ENCODE assay signal across 26 cellular contexts in the genomic region with DNA sequence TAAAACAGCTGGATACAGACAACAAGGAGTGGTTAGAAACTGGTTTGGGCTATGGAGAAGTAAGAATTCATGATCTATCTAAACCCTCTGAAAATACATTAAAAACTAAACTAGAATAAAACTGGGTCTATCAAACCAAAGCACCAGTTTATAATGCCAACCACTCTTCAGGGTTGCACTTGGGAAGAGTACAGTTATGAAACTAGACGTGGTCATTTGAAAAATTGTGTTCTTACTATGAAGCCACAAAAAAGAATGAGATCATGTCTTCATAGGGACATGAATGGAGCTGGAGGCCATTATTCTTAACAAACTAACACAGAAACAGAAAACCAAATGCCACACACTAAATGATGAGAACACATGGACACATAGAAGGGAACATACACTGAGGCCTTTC.
DNase-seq lines count a peak whose midpoint lies in the region; ATAC-seq, FAIRE-seq and TF ChIP-seq lines count a peak whose summit lies in the region.
"Had no signal": no experiment of that assay in that cellular context is flagged by ENCODE, and none has a peak within 500 bp of the region (broad histone marks: within the 10 kb centered on the region; RNA-seq: fewer than 3 reads in every experiment).

No MANE protein-coding gene starts in this region.

- peak; percentile 69 for ATAC-seq in stimulated activated naive CD8-positive, alpha-beta T cell treated with anti-CD3 and anti-CD28 coated beads, Interleukin-15, amount 100 ng/mL, for 72 hours
- ATAC-seq in stimulated activated naive CD8-positive, alpha-beta T cell treated with anti-CD3 and anti-CD28 coated beads, Interleukin-15, Interleukin-2, amounts not matched to agents 100 U/mL and 50 U/mL, for 24 hours, result no peak
- ATAC-seq in GM12878, result no peak
- peak; percentile 65 for ATAC-seq in stimulated activated effector memory CD8-positive, alpha-beta T cell treated with anti-CD3 and anti-CD28 coated beads, Interleukin-12 subunit alpha, Interleukin-12 subunit beta, amount 100 ng/mL, for 72 hours

- RAD21 ChIA-PET in GM12878 (lab: Charles Lee; ENCODE audit: unreplicated experiment), result no interaction called here

- no peaks in the 10 kb centered on the region for H3K4me1 Mint-ChIP-seq in stimulated activated naive CD8-positive, alpha-beta T cell treated with anti-CD3 and anti-CD28 coated beads, Interleukin-15, amount 100 ng/mL, for 72 hours
- peaks cover 5% of the 10 kb centered on the region for H3K4me1 Mint-ChIP-seq in stimulated activated effector memory CD8-positive, alpha-beta T cell treated with anti-CD3 and anti-CD28 coated beads, Interleukin-12 subunit alpha, Interleukin-12 subunit beta, amount 100 ng/mL, for 72 hours
- H3K4me1 Mint-ChIP-seq: CD14-positive monocyte; CD4-positive, alpha-beta memory T cell; CD4-positive, CD25-positive, alpha-beta regulatory T cell; CD8-positive, alpha-beta memory T cell had no signal

- no peak overlapping the region for H3K4me3 Mint-ChIP-seq in stimulated activated naive CD8-positive, alpha-beta T cell treated with anti-CD3 and anti-CD28 coated beads, Interleukin-15, amount 100 ng/mL, for 72 hours
- H3K4me3 Mint-ChIP-seq in stimulated activated effector memory CD8-positive, alpha-beta T cell treated with anti-CD3 and anti-CD28 coated beads, Interleukin-12 subunit alpha, Interleukin-12 subunit beta, amount 100 ng/mL, for 72 hours, result no peak overlapping the region
- H3K4me3 Mint-ChIP-seq: CD14-positive monocyte; CD4-positive, alpha-beta memory T cell; CD4-positive, CD25-positive, alpha-beta regulatory T cell; CD8-positive, alpha-beta memory T cell had no signal

- no peak for TF ChIP-seq CTCF in GM12878 (IDR thresholded peaks at IDR 0.05 in 2 of 3, conservative IDR thresholded peaks at IDR 0.05 in 1 of 3; ENCODE audit: control insufficient read depth in 2 of 3, extremely low read depth in 1 of 3, insufficient read depth in 1 of 3, low read depth in 3 of 3, low read length in 3 of 3)

- H3K79me2 ChIP-seq in GM12878 (ENCODE audit: control insufficient read depth, insufficient read depth, low read length), result no peaks in the 10 kb centered on the region

- in situ Hi-C loops in GM12878 (cut with MboI), result no loop called here

- H3K4me3 ChIP-seq in GM12878, result no peak overlapping the region
- H3K4me3 ChIP-seq: BLaER1 had no signal

- peaks cover 0 to 5% of the 10 kb centered on the region in 2 donors for H3K9me3 Mint-ChIP-seq in stimulated activated naive CD8-positive, alpha-beta T cell treated with anti-CD3 and anti-CD28 coated beads, Interleukin-15, amount 100 ng/mL, for 72 hours
- no peaks in the 10 kb centered on the region for H3K9me3 Mint-ChIP-seq in stimulated activated effector memory CD8-positive, alpha-beta T cell treated with anti-CD3 and anti-CD28 coated beads, Interleukin-12 subunit alpha, Interleukin-12 subunit beta, amount 100 ng/mL, for 72 hours
- H3K9me3 Mint-ChIP-seq: CD4-positive, alpha-beta memory T cell; CD8-positive, alpha-beta memory T cell had no signal

- H4K20me1 ChIP-seq in GM12878 (ENCODE audit: control insufficient read depth, insufficient read depth), result no peaks in the 10 kb centered on the region
- H4K20me1 ChIP-seq: BLaER1 had no signal

- H3K4me1 ChIP-seq in GM12878 (ENCODE audit: control insufficient read depth, insufficient read depth, low read length), result no peaks in the 10 kb centered on the region
- H3K4me1 ChIP-seq: BLaER1 had no signal

- H3K9me3 ChIP-seq in GM12878 (replicated peaks; ENCODE audit: control insufficient read depth, insufficient read depth, low read length), result no peaks in the 10 kb centered on the region
- H3K9me3 ChIP-seq: BLaER1 had no signal

- no peaks in the 10 kb centered on the region for H3K36me3 Mint-ChIP-seq in stimulated activated effector memory CD8-positive, alpha-beta T cell treated with anti-CD3 and anti-CD28 coated beads, Interleukin-12 subunit alpha, Interleukin-12 subunit beta, amount 100 ng/mL, for 72 hours
- H3K36me3 Mint-ChIP-seq: CD14-positive monocyte; CD4-positive, alpha-beta memory T cell; CD4-positive, CD25-positive, alpha-beta regulatory T cell; CD8-positive, alpha-beta memory T cell had no signal

- POLR2A ChIA-PET in GM12878 (lab: Charles Lee), result no interaction called here

- H2AFZ ChIP-seq in GM12878 (ENCODE audit: control insufficient read depth, low read depth, low read length), result no peak overlapping the region

- peaks cover 7% of the 10 kb centered on the region for H3K27me3 Mint-ChIP-seq in stimulated activated naive CD8-positive, alpha-beta T cell treated with anti-CD3 and anti-CD28 coated beads, Interleukin-15, amount 100 ng/mL, for 72 hours
- H3K27me3 Mint-ChIP-seq: CD4-positive, CD25-positive, alpha-beta regulatory T cell had no signal

- no peaks in the 10 kb centered on the region for H3K27me3 ChIP-seq in GM12878 (replicated peaks in 1 of 2; ENCODE audit: control insufficient read depth in 2 of 2, insufficient read depth in 2 of 2, low read length in 1 of 2)
- H3K27me3 ChIP-seq: BE2C, BLaER1 had no signal

- no peak overlapping the region for H3K27ac ChIP-seq in GM12878 (ENCODE audit: control insufficient read depth, insufficient read depth)
- H3K27ac ChIP-seq: BLaER1 had no signal

- no peak for TF ChIP-seq RAD21 in GM12878 (IDR thresholded peaks at IDR 0.05; ENCODE audit: insufficient read depth, low read depth, low read length)

- no TSS peak for BruUV-seq in GM12878 (replicated peaks; lab: Mats Ljungman, UMichigan)

- CTCF ChIA-PET in GM12878 (lab: Yijun Ruan, JAX), result no interaction called here

- H3K27ac Mint-ChIP-seq in stimulated activated naive CD8-positive, alpha-beta T cell treated with anti-CD3 and anti-CD28 coated beads, Interleukin-15, amount 100 ng/mL, for 72 hours, result no peak overlapping the region
- H3K27ac Mint-ChIP-seq in stimulated activated effector memory CD8-positive, alpha-beta T cell treated with anti-CD3 and anti-CD28 coated beads, Interleukin-12 subunit alpha, Interleukin-12 subunit beta, amount 100 ng/mL, for 72 hours, result no peak overlapping the region
- H3K27ac Mint-ChIP-seq: CD14-positive monocyte; CD4-positive, CD25-positive, alpha-beta regulatory T cell; CD8-positive, alpha-beta memory T cell had no signal

- intact Hi-C loops in GM12878 (cut with micrococcal nuclease; ENCODE audit: unreplicated experiment), result no loop called here

- DNase-seq in stimulated activated naive CD8-positive, alpha-beta T cell treated with anti-CD3 and anti-CD28 coated beads, Interleukin-15, amount 100 ng/mL, for 72 hours, result no peak
- no peak for DNase-seq in stimulated activated naive CD8-positive, alpha-beta T cell treated with anti-CD3 and anti-CD28 coated beads, Interleukin-15, Interleukin-2, amounts not matched to agents 100 U/mL and 50 U/mL, for 24 hours
- DNase-seq in GM12878 (ENCODE audit: low read depth, low spot score), result no peak
- no peak for DNase-seq in stimulated activated effector memory CD8-positive, alpha-beta T cell treated with anti-CD3 and anti-CD28 coated beads, Interleukin-12 subunit alpha, Interleukin-12 subunit beta, amount 100 ng/mL, for 72 hours (ENCODE audit: low spot score in 2 of 2)
- DNase-seq in SW 1271 (lab: John Stamatoyannopoulos, UW), result no peak
- no peak for DNase-seq in glomerular visceral epithelial cell (ENCODE audit: extremely low spot score)
- DNase-seq: 8988T; ACHN; BE2C; C1 segment of cervical spinal cord; CD4-positive, alpha-beta memory T cell; CD4-positive, CD25-positive, alpha-beta regulatory T cell; CD8-positive, alpha-beta memory T cell; COR-L47; DMS 273 treated with DMSO at 0.1 percent for 48 hours; DMS153; DMS53; DMS79; DND-41; EL; GDM1 had no signal

- no peak overlapping the region for H3K4me2 ChIP-seq in GM12878 (ENCODE audit: control insufficient read depth, insufficient read depth)
- H3K4me2 ChIP-seq: BLaER1 had no signal

- H3K36me3 ChIP-seq in GM12878 (ENCODE audit: control insufficient read depth in 2 of 2, insufficient read depth in 2 of 2, low read length in 1 of 2), result no peaks in the 10 kb centered on the region
- H3K36me3 ChIP-seq: BE2C, BLaER1 had no signal

- TF ChIP-seq POLR2A in GM12878 (IDR thresholded peaks at IDR 0.05; ENCODE audit: low read depth, low read length), result no peak

- no peak overlapping the region for H3K9ac ChIP-seq in GM12878 (ENCODE audit: control insufficient read depth, insufficient read depth, low read length)
- H3K9ac ChIP-seq: BLaER1 had no signal

- WGBS in GM12878 (ENCODE audit: insufficient coverage, insufficient replicate concordance, low lambda C conversion rate, missing lambda C conversion rate), result 0% methylated on average over 1 of the region's 1 CpG

- no peak for TF ChIP-seq EP300 in GM12878 (IDR thresholded peaks at IDR 0.05; ENCODE audit: borderline replicate concordance in 1 of 2, control insufficient read depth in 1 of 2, low read depth in 2 of 2, low read length in 2 of 2)

- SMC1A ChIA-PET in GM12878 (lab: Charles Lee; ENCODE audit: uncharacterized antibody, unreplicated experiment), result no interaction called here

- no peak for FAIRE-seq in GM12878 (lab: Jason Lieb, UNC)
- FAIRE-seq: A204.1, GM12891, GM19239 had no signal

TF ChIP-seq in GM12878, 131 proteins besides CTCF, POLR2A, EP300 and RAD21 (continues in another document):
- no peak for TF ChIP-seq SMAD5 (IDR thresholded peaks at IDR 0.05; ENCODE audit: low read depth)
- TF ChIP-seq, protein P1, sequence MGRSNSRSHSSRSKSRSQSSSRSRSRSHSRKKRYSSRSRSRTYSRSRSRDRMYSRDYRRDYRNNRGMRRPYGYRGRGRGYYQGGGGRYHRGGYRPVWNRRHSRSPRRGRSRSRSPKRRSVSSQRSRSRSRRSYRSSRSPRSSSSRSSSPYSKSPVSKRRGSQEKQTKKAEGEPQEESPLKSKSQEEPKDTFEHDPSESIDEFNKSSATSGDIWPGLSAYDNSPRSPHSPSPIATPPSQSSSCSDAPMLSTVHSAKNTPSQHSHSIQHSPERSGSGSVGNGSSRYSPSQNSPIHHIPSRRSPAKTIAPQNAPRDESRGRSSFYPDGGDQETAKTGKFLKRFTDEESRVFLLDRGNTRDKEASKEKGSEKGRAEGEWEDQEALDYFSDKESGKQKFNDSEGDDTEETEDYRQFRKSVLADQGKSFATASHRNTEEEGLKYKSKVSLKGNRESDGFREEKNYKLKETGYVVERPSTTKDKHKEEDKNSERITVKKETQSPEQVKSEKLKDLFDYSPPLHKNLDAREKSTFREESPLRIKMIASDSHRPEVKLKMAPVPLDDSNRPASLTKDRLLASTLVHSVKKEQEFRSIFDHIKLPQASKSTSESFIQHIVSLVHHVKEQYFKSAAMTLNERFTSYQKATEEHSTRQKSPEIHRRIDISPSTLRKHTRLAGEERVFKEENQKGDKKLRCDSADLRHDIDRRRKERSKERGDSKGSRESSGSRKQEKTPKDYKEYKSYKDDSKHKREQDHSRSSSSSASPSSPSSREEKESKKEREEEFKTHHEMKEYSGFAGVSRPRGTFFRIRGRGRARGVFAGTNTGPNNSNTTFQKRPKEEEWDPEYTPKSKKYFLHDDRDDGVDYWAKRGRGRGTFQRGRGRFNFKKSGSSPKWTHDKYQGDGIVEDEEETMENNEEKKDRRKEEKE (IDR thresholded peaks at IDR 0.05), result no peak
- no peak for TF ChIP-seq ATF3 (IDR thresholded peaks at IDR 0.05; ENCODE audit: borderline replicate concordance, extremely low read depth, low read depth, low read length)

Comparison
In these comparisons a context has a peak if more than half of its experiments do, and no peak if none do; other contexts are left out.
1. ATAC-seq: peak in stimulated activated naive CD8-positive, alpha-beta T cell treated with anti-CD3 and anti-CD28 coated beads, Interleukin-15, amount 100 ng/mL, for 72 hours (single experiment) and stimulated activated effector memory CD8-positive, alpha-beta T cell treated with anti-CD3 and anti-CD28 coated beads, Interleukin-12 subunit alpha, Interleukin-12 subunit beta, amount 100 ng/mL, for 72 hours (single experiment); none in stimulated activated naive CD8-positive, alpha-beta T cell treated with anti-CD3 and anti-CD28 coated beads, Interleukin-15, Interleukin-2, amounts not matched to agents 100 U/mL and 50 U/mL, for 24 hours (single experiment) and GM12878 (single experiment).